1 cellular context compared by ENCODE assay signal in genomic region chr11:6433998-6434650, GRCh38.
A peak's percentile ranks its signal among the peaks of the same experiment; 100 is the strongest.
TF ChIP-seq lines count a peak whose summit lies in the region.

No MANE protein-coding gene starts in this region.

TF ChIP-seq in HepG2, 621 proteins besides CTCF, POLR2A, EP300 and RAD21:
- peak; percentile 36; the same call in 1 of the 2 replicates for TF ChIP-seq SOX5 (CRISPR knock-in tag; IDR thresholded peaks at IDR 0.05; ENCODE audit: borderline replicate concordance)
- TF ChIP-seq SALL2 (CRISPR knock-in tag; IDR thresholded peaks at IDR 0.05) = no peak
- TF ChIP-seq KMT2A (CRISPR knock-in tag; IDR thresholded peaks at IDR 0.05) = no peak
- TF ChIP-seq HOXA9 (CRISPR knock-in tag; IDR thresholded peaks at IDR 0.05; ENCODE audit: borderline replicate concordance) = no peak
- no peak for TF ChIP-seq ZNF343 (CRISPR knock-in tag; IDR thresholded peaks at IDR 0.05)
- TF ChIP-seq GATAD2A (CRISPR knock-in tag; IDR thresholded peaks at IDR 0.05) = 0 out of 2 replicates have a peak, but pooled peaks have one; percentile 28
- TF ChIP-seq, protein P1, sequence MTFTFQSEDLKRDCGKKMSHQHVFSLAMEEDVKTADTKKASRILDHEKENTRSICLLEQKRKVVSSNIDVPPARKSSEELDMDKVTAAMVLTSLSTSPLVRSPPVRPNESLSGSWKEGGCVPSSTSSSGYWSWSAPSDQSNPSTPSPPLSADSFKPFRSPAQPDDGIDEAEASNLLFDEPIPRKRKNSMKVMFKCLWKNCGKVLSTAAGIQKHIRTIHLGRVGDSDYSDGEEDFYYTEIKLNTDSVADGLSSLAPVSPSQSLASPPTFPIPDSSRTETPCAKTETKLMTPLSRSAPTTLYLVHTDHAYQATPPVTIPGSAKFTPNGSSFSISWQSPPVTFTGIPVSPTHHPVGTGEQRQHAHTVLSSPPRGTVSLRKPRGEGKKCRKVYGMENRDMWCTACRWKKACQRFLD (CRISPR knock-in tag; IDR thresholded peaks at IDR 0.05; ENCODE audit: borderline replicate concordance) = no peak
- TF ChIP-seq YY1 (IDR thresholded peaks at IDR 0.05; ENCODE audit: insufficient read depth, insufficient replicate concordance, low read depth, low read length) = no peak
- no peak for TF ChIP-seq SOX13 (IDR thresholded peaks at IDR 0.05)
- TF ChIP-seq SOX13 (CRISPR knock-in tag; conservative IDR thresholded peaks at IDR 0.05 in 1 of 2, IDR thresholded peaks at IDR 0.05 in 1 of 2) = peak in 1 of 2 experiments; percentile 83; a peak in 1 of 4 replicates
- TF ChIP-seq STAT6 (CRISPR knock-in tag; IDR thresholded peaks at IDR 0.05; ENCODE audit: borderline replicate concordance) = no peak
- no peak for TF ChIP-seq RARA (CRISPR knock-in tag; IDR thresholded peaks at IDR 0.05)
- TF ChIP-seq FOXA3 (CRISPR knock-in tag; IDR thresholded peaks at IDR 0.05) = peak; percentile 68; the same call in 1 of the 2 replicates
- no peak for TF ChIP-seq PHF20 (CRISPR knock-in tag; IDR thresholded peaks at IDR 0.05)
- no peak for TF ChIP-seq ZNF235 (CRISPR knock-in tag; IDR thresholded peaks at IDR 0.05; ENCODE audit: borderline replicate concordance)
- TF ChIP-seq MIER3 (CRISPR knock-in tag; IDR thresholded peaks at IDR 0.05; ENCODE audit: borderline replicate concordance) = no peak
- TF ChIP-seq GFI1 (CRISPR knock-in tag; IDR thresholded peaks at IDR 0.05; ENCODE audit: borderline replicate concordance) = no peak
- TF ChIP-seq SIX1 (CRISPR knock-in tag; IDR thresholded peaks at IDR 0.05; ENCODE audit: borderline replicate concordance) = no peak
- no peak for TF ChIP-seq AGO1 (IDR thresholded peaks at IDR 0.05; ENCODE audit: low read depth, low read length, poor library complexity, severe bottlenecking)
- TF ChIP-seq ZNF354B (CRISPR knock-in tag; IDR thresholded peaks at IDR 0.05) = no peak
- no peak for TF ChIP-seq EEA1 (CRISPR knock-in tag; IDR thresholded peaks at IDR 0.05; ENCODE audit: borderline replicate concordance)
- TF ChIP-seq NR2F1 (CRISPR knock-in tag; IDR thresholded peaks at IDR 0.05) = no peak
- TF ChIP-seq FOXA1 (IDR thresholded peaks at IDR 0.05) = no peak
- TF ChIP-seq FOXA1 (CRISPR knock-in tag; IDR thresholded peaks at IDR 0.05) = peak; percentile 62; the same call in 1 of the 2 replicates
- no peak for TF ChIP-seq THAP7 (CRISPR knock-in tag; IDR thresholded peaks at IDR 0.05)
- TF ChIP-seq ZNF713 (CRISPR knock-in tag; IDR thresholded peaks at IDR 0.05) = no peak
- TF ChIP-seq SIN3A (IDR thresholded peaks at IDR 0.05; ENCODE audit: borderline replicate concordance, low read depth, low read length) = no peak
- TF ChIP-seq MBNL3 (CRISPR knock-in tag; conservative IDR thresholded peaks at IDR 0.05) = no peak
- TF ChIP-seq ARHGAP35 (CRISPR knock-in tag; IDR thresholded peaks at IDR 0.05; ENCODE audit: borderline replicate concordance) = no peak
- 0 out of 2 replicates have a peak, but pooled peaks have one; percentile 12 for TF ChIP-seq BCL6 (CRISPR knock-in tag; IDR thresholded peaks at IDR 0.05)
- TF ChIP-seq SMAD3 (CRISPR knock-in tag; IDR thresholded peaks at IDR 0.05) = no peak
- no peak for TF ChIP-seq SOX6 (IDR thresholded peaks at IDR 0.05)
- peak; percentile 65; the same call in 1 of the 2 replicates for TF ChIP-seq SOX6 (CRISPR knock-in tag; IDR thresholded peaks at IDR 0.05)
- TF ChIP-seq ZNF329 (CRISPR knock-in tag; IDR thresholded peaks at IDR 0.05; ENCODE audit: low read depth) = no peak
